ENCODE assay signal across 17 cellular contexts in the genomic region with DNA sequence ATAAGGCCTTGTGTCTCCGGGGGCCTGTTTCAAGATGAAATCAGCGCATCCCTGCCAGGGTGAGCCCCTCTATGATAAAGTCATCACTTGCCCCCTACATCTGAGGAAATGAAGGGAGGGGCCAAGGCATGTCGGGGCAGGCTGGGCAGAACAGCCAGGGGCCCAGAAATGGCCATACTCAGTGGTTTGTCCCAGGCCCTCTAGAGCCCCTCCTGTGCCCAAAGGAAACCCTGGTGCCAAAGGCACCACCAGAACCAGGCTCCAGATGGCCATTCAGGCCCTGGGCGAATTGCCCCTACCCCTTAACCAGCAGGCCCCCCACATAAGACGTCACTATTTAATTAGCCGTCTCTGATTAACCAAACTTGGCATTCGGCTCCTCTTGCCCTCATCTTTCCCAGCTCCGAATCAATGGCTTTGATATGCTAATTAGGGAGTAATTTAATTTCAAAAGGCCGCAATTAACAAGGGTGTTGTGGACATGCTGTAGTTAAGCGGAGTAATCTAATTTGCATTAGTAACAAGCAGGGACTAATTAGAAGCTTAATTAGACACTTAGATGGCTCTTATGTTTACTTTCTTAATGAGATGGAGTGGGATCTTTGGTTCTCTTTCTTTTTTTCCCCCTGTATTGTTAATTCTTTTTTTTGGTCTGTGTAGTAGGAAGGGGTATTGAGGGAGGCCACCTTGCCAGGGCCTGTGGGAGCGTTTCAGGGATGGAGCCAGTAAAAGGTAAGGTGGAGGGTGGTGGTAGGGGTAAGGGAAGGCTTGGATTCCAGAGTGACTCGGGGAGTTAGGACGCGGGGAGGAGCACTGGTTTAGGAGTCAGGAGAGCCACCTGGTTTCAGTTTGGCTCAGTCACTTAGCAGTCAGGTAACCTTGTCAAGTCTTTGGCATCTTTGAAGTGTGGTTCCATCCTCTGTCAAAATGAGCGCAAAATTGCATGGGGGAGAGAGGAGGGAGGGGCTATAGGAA. TPM values are rescaled to one million over a fixed set of nuclear protein-coding genes. Genes with fewer than 3 reads are reported as not detected.
DNase-seq lines count a peak whose midpoint lies in the region; ATAC-seq, FAIRE-seq and TF ChIP-seq lines count a peak whose summit lies in the region.
"Had no signal": no experiment of that assay in that cellular context is flagged by ENCODE, and none has a peak within 500 bp of the region (broad histone marks: within the 10 kb centered on the region; RNA-seq: fewer than 3 reads in every experiment).

No MANE protein-coding gene starts in this region.

- no peak for FAIRE-seq in kidney (lab: Jason Lieb, UNC)
- FAIRE-seq: RCC 7860 had no signal

- H3K9me3 ChIP-seq in HEK293 (ENCODE audit: control insufficient read depth, insufficient read depth, low read depth, low read length) (no peaks in the 10 kb centered on the region), endodermal cell (ENCODE audit: control insufficient read depth, low read length) (no peaks in the 10 kb centered on the region), kidney (ENCODE audit: control insufficient read depth in 1 of 2, low read length in 2 of 2) (no peaks in the 10 kb centered on the region)

- no peaks in the 10 kb centered on the region for H3K9me3 Mint-ChIP-seq in endodermal cell

- no peak for TF ChIP-seq CTCF in HEK293 (tag by site-specific recombination; IDR thresholded peaks at IDR 0.05)
- no peak for TF ChIP-seq CTCF in endodermal cell (conservative IDR thresholded peaks at IDR 0.05)
- TF ChIP-seq CTCF in kidney (IDR thresholded peaks at IDR 0.05; ENCODE audit: borderline replicate concordance, extremely low read depth, insufficient read depth): no peak

- H3K4me1 ChIP-seq in HEK293 (ENCODE audit: control insufficient read depth, insufficient read depth, low read length) (no peaks in the 10 kb centered on the region), endodermal cell (ENCODE audit: control insufficient read depth, insufficient read depth, low read length) (peaks cover 28% of the 10 kb centered on the region), kidney (ENCODE audit: control insufficient read depth in 1 of 2, insufficient read depth in 1 of 2, low read depth in 1 of 2, low read length in 2 of 2) (peaks cover 1 to 12% of the 10 kb centered on the region in 2 donors)

- ATAC-seq in GM21447 (IDR thresholded peaks at IDR 0.05; ENCODE audit: unreplicated experiment): no peak

- intact Hi-C loops in kidney (cut with DNase I): no loop called here

- H3K4me3 Mint-ChIP-seq in endodermal cell: peak overlapping the region; percentile 5

- peaks cover 85% of the 10 kb centered on the region for H3K27me3 Mint-ChIP-seq in endodermal cell (ENCODE audit: insufficient read depth)

- no peak overlapping the region for H3K4me3 ChIP-seq in HEK293 (ENCODE audit: low read depth, low read length)
- no peak overlapping the region for H3K4me3 ChIP-seq in endodermal cell (ENCODE audit: low read length)
- H3K4me3 ChIP-seq in kidney (ENCODE audit: low read length in 2 of 2): no peak overlapping the region

- peaks cover 0 to 30% of the 10 kb centered on the region in 2 experiments; a peak in 2 of 3 replicates for H3K36me3 ChIP-seq in HEK293 (ENCODE audit: control insufficient read depth in 2 of 2, insufficient read depth in 1 of 2, low read length in 2 of 2)
- H3K36me3 ChIP-seq in endodermal cell (ENCODE audit: control insufficient read depth, insufficient read depth, low read length): peaks cover 43% of the 10 kb centered on the region
- H3K36me3 ChIP-seq in kidney (ENCODE audit: control insufficient read depth in 1 of 2, insufficient read depth in 2 of 2, low read length in 2 of 2): peaks cover 2 to 3% of the 10 kb centered on the region in 2 donors

- in situ Hi-C loops in KBM-7 (cut with MboI; ENCODE audit: low pct_unique_long_range_greater_than_20kb, low sequenced_read_pairs): no loop called here

- H3K4me1 Mint-ChIP-seq in endodermal cell: peaks cover 72% of the 10 kb centered on the region

- H3K27ac ChIP-seq in HEK293 (ENCODE audit: extremely low read depth, low read depth, low read length) (no peak overlapping the region), endodermal cell (ENCODE audit: low read depth, low read length) (no peak overlapping the region), kidney (ENCODE audit: low read depth in 2 of 2, low read length in 2 of 2) (no peak overlapping the region)
- H3K27ac ChIP-seq: KMS-11 had no signal

- no peaks in the 10 kb centered on the region for H3K27me3 ChIP-seq in endodermal cell (ENCODE audit: control insufficient read depth, insufficient read depth, low read length, poor library complexity, severe bottlenecking)

- peaks cover 34% of the 10 kb centered on the region for H3K36me3 Mint-ChIP-seq in endodermal cell (ENCODE audit: low read depth)

- POLR2A ChIA-PET in HEK293 (lab: Yijun Ruan, JAX): no interaction called here

- H3K27ac Mint-ChIP-seq in endodermal cell: no peak overlapping the region

- DNase-seq in COR-L47 (lab: John Stamatoyannopoulos, UW): peak; percentile 51
- peak; percentile 71 for DNase-seq in endodermal cell
- DNase-seq in kidney: peak; percentile 31
- no peak for DNase-seq in stimulated activated CD8-positive, alpha-beta memory T cell treated with anti-CD3 and anti-CD28 coated beads, Interleukin-4, amount 100 ng/mL, for 48 hours
- DNase-seq in AG08396 (ENCODE audit: low spot score): no peak
- DNase-seq in KBM-7: no peak
- DNase-seq: C1 segment of cervical spinal cord, DND-41, HCEC 1CT, NCI-H2081 treated with DMSO at 0.1 percent for 48 hours, NCI-H446 treated with DMSO at 0.1 percent for 48 hours, Right ventricle myocardium superior, SW 1271 had no signal

- WGBS in endodermal cell (ENCODE audit: insufficient coverage in 1 of 2, insufficient read length in 1 of 2), 2 experiments: 51 to 71% methylated on average over 6 to 15 of the region's 15 CpGs

- H3K9ac ChIP-seq in endodermal cell (ENCODE audit: extremely low read depth, low read length, poor library complexity, severe bottlenecking): no peak overlapping the region
- H3K9ac ChIP-seq in kidney (ENCODE audit: low read length in 2 of 2): no peak overlapping the region
- H3K9ac ChIP-seq: KMS-11 had no signal

- CTCF ChIA-PET in HEK293 (lab: Yijun Ruan, JAX): no interaction called here

TF ChIP-seq in HEK293, 187 proteins besides CTCF, POLR2A, EP300 and RAD21 (continues in another document):
- TF ChIP-seq, protein P1, sequence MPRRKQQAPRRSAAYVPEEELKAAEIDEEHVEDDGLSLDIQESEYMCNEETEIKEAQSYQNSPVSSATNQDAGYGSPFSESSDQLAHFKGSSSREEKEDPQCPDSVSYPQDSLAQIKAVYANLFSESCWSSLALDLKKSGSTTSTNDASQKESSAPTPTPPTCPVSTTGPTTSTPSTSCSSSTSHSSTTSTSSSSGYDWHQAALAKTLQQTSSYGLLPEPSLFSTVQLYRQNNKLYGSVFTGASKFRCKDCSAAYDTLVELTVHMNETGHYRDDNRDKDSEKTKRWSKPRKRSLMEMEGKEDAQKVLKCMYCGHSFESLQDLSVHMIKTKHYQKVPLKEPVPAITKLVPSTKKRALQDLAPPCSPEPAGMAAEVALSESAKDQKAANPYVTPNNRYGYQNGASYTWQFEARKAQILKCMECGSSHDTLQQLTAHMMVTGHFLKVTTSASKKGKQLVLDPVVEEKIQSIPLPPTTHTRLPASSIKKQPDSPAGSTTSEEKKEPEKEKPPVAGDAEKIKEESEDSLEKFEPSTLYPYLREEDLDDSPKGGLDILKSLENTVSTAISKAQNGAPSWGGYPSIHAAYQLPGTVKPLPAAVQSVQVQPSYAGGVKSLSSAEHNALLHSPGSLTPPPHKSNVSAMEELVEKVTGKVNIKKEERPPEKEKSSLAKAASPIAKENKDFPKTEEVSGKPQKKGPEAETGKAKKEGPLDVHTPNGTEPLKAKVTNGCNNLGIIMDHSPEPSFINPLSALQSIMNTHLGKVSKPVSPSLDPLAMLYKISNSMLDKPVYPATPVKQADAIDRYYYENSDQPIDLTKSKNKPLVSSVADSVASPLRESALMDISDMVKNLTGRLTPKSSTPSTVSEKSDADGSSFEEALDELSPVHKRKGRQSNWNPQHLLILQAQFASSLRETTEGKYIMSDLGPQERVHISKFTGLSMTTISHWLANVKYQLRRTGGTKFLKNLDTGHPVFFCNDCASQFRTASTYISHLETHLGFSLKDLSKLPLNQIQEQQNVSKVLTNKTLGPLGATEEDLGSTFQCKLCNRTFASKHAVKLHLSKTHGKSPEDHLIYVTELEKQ (tag by site-specific recombination; IDR thresholded peaks at IDR 0.05; ENCODE audit: borderline replicate concordance): no peak
- TF ChIP-seq, protein P2, sequence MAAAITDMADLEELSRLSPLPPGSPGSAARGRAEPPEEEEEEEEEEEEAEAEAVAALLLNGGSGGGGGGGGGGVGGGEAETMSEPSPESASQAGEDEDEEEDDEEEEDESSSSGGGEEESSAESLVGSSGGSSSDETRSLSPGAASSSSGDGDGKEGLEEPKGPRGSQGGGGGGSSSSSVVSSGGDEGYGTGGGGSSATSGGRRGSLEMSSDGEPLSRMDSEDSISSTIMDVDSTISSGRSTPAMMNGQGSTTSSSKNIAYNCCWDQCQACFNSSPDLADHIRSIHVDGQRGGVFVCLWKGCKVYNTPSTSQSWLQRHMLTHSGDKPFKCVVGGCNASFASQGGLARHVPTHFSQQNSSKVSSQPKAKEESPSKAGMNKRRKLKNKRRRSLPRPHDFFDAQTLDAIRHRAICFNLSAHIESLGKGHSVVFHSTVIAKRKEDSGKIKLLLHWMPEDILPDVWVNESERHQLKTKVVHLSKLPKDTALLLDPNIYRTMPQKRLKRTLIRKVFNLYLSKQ (tag by site-specific recombination; IDR thresholded peaks at IDR 0.05; ENCODE audit: borderline replicate concordance): no peak

RNA-seq across cellular contexts. Expression of a gene that starts 9.4 kb away (rescaled TPM):
- total RNA-seq in endodermal cell (10 to 100 TPM; 44.4 to 47.7 TPM), kidney (33.2 TPM)
- 54.1 TPM for polyA plus RNA-seq in endodermal cell (2013, experiment 1 of 2)
- polyA plus RNA-seq in endodermal cell (2013, experiment 2 of 2): 47.0 TPM
- 14.0 TPM for polyA plus RNA-seq in kidney (ENCODE audit: insufficient read depth, low read depth, low replicate concordance)

Comparison
In these comparisons a context has a peak if more than half of its experiments do, and no peak if none do; other contexts are left out.
1. DNase-seq: peak in COR-L47 (single experiment), endodermal cell (single experiment) and kidney (single experiment); none in stimulated activated CD8-positive, alpha-beta memory T cell treated with anti-CD3 and anti-CD28 coated beads, Interleukin-4, amount 100 ng/mL, for 48 hours (single experiment), AG08396 (single experiment) and KBM-7 (single experiment).